8 cellular contexts compared by ENCODE assay signal in genomic region chr9:137067860-137068538, GRCh38. TPM values are rescaled to one million over a fixed set of nuclear protein-coding genes. Genes with fewer than 3 reads are reported as not detected.
DNase-seq lines count a peak whose midpoint lies in the region; TF ChIP-seq lines count a peak whose summit lies in the region.

No MANE protein-coding gene starts in this region.

- no peak overlapping the region for H3K27ac ChIP-seq in fibroblast of lung (ENCODE audit: insufficient read depth, low read length)
- H3K27ac ChIP-seq in neural progenitor cell: no peak overlapping the region
- H3K27ac ChIP-seq in suprapubic skin: no peak overlapping the region

- TF ChIP-seq CTCF in fibroblast of lung (conservative IDR thresholded peaks at IDR 0.05 in 1 of 2, IDR thresholded peaks at IDR 0.05 in 1 of 2; ENCODE audit: low read depth in 1 of 2, low read length in 2 of 2): peak; percentile 68 to 86
- TF ChIP-seq CTCF in neural progenitor cell (IDR thresholded peaks at IDR 0.05): peak; percentile 62
- TF ChIP-seq CTCF in suprapubic skin (IDR thresholded peaks at IDR 0.05): peak; percentile 59 to 73

- no peaks in the 10 kb centered on the region for H3K27me3 ChIP-seq in fibroblast of lung (ENCODE audit: control insufficient read depth, insufficient read depth, low read length)
- H3K27me3 ChIP-seq in neural progenitor cell: peaks cover 28% of the 10 kb centered on the region
- H3K27me3 ChIP-seq in suprapubic skin: peaks cover 18% of the 10 kb centered on the region

- H3K9ac ChIP-seq in fibroblast of lung (ENCODE audit: insufficient read depth, low read length) (no peak overlapping the region), neural progenitor cell (no peak overlapping the region)

- H3K4me3 Mint-ChIP-seq in neural progenitor cell: peak overlapping the region; percentile 54

- no peaks in the 10 kb centered on the region for H3K9me3 ChIP-seq in fibroblast of lung (ENCODE audit: control insufficient read depth, insufficient read depth, low read depth, low read length)
- H3K9me3 ChIP-seq in neural progenitor cell (ENCODE audit: low read depth): no peaks in the 10 kb centered on the region
- no peaks in the 10 kb centered on the region for H3K9me3 ChIP-seq in suprapubic skin

- H4K20me1 ChIP-seq in fibroblast of lung (ENCODE audit: control insufficient read depth, extremely low read depth, insufficient read depth, low read length) (no peaks in the 10 kb centered on the region), neural progenitor cell (ENCODE audit: low read depth) (peaks cover 46% of the 10 kb centered on the region)

- peaks cover 10% of the 10 kb centered on the region for H3K4me1 Mint-ChIP-seq in neural progenitor cell

- H3K4me1 ChIP-seq in fibroblast of lung (ENCODE audit: control insufficient read depth, extremely low read depth, insufficient read depth, low read length): peaks cover 10% of the 10 kb centered on the region
- peaks cover 11% of the 10 kb centered on the region for H3K4me1 ChIP-seq in neural progenitor cell
- H3K4me1 ChIP-seq in suprapubic skin: peaks cover 57% of the 10 kb centered on the region

- H3K27ac Mint-ChIP-seq in neural progenitor cell: no peak overlapping the region

- DNase-seq in NCI-H1417 (lab: John Stamatoyannopoulos, UW): peak; percentile 50 to 89 (median 73)
- DNase-seq in NCI-H1417 treated with DMSO at 0.1 percent for 48 hours (lab: John Stamatoyannopoulos, UW): no peak
- DNase-seq in LoVo (ENCODE audit: low spot score): peak; percentile 82
- peak; percentile 71 for DNase-seq in activated T-helper 1 cell treated with Interleukin-2 at 50 U/mL for 16 hours (ENCODE audit: low read depth)
- peak; percentile 64 to 76 for DNase-seq in fibroblast of lung (ENCODE audit: low read depth in 2 of 2)
- peak; percentile 82 for DNase-seq in neural progenitor cell (ENCODE audit: low spot score)
- DNase-seq in suprapubic skin (ENCODE audit: low spot score in 2 of 2): no peak

- no peaks in the 10 kb centered on the region for H3K9me3 Mint-ChIP-seq in neural progenitor cell

- H3K4me2 ChIP-seq in fibroblast of lung (ENCODE audit: extremely low read depth, insufficient read depth, low read length) (no peak overlapping the region), neural progenitor cell (no peak overlapping the region)

- peaks cover 22% of the 10 kb centered on the region for H3F3A ChIP-seq in neural progenitor cell (ENCODE audit: low read depth)

- no peak overlapping the region for H3K4me3 ChIP-seq in fibroblast of lung (replicated peaks in 1 of 4; ENCODE audit: control extremely low read depth in 1 of 4, insufficient read depth in 1 of 4, low read depth in 3 of 4, low read length in 4 of 4)
- no peak overlapping the region for H3K4me3 ChIP-seq in neural progenitor cell
- H3K4me3 ChIP-seq in suprapubic skin: no peak overlapping the region

- no peaks in the 10 kb centered on the region for H3K36me3 ChIP-seq in fibroblast of lung (ENCODE audit: control insufficient read depth, insufficient read depth, low read length)
- H3K36me3 ChIP-seq in neural progenitor cell: no peaks in the 10 kb centered on the region
- no peaks in the 10 kb centered on the region for H3K36me3 ChIP-seq in suprapubic skin

- TF ChIP-seq POLR2A in Raji (IDR thresholded peaks at IDR 0.05; ENCODE audit: insufficient read depth, low read depth, low read length): 0 out of 2 replicates have a peak, but pooled peaks have one; percentile 32
- no peak for TF ChIP-seq POLR2A in suprapubic skin (IDR thresholded peaks at IDR 0.05)

- H2AFZ ChIP-seq in fibroblast of lung (ENCODE audit: low read length) (no peak overlapping the region), neural progenitor cell (replicated peaks) (no peak overlapping the region)

- no peaks in the 10 kb centered on the region for H3K36me3 Mint-ChIP-seq in neural progenitor cell

- no peak for TF ChIP-seq EP300 in suprapubic skin (IDR thresholded peaks at IDR 0.05)

- H3K27me3 Mint-ChIP-seq in neural progenitor cell (ENCODE audit: insufficient read depth, low read depth): peaks cover 6% of the 10 kb centered on the region

- H3K79me2 ChIP-seq in fibroblast of lung (ENCODE audit: control insufficient read depth, insufficient read depth, low read length) (no peaks in the 10 kb centered on the region), neural progenitor cell (ENCODE audit: low read depth) (no peaks in the 10 kb centered on the region)

- WGBS in suprapubic skin: 37% methylated on average over 6 of the region's 12 CpGs

RNA-seq across cellular contexts. Expression of gene SAPCD2, which starts 2.4 kb away (rescaled TPM):
- total RNA-seq in fibroblast of lung (0.26 and 2.8 TPM in 2 replicates), neural progenitor cell (ENCODE audit: low replicate concordance) (5.7 and 27.7 TPM in 2 replicates), suprapubic skin (10 to 100 TPM in 3 of 4 donors, 1 to 10 TPM in 1; 8.2 to 13.6 (median 13.3) TPM)
- polyA plus RNA-seq in fibroblast of lung: 0.85 and 2.7 TPM in 2 replicates
- 1.6 and 6.4 TPM in 2 replicates for polyA plus RNA-seq in fibroblast of lung (2012)
- polyA minus RNA-seq in fibroblast of lung (ENCODE audit: low replicate concordance): 1.0 and 2.9 TPM in 2 replicates

RNA-seq across cellular contexts. Expression of gene UAP1L1, which starts 9.3 kb away (rescaled TPM):
- total RNA-seq in fibroblast of lung (15.7 and 21.1 TPM in 2 replicates), neural progenitor cell (ENCODE audit: low replicate concordance) (0.12 and 0.51 TPM in 2 replicates), suprapubic skin (10 to 100 TPM in 1 of 4 donors, 1 to 10 TPM in 3; 5.0 to 10.1 (median 6.8) TPM)
- polyA plus RNA-seq in fibroblast of lung: 16.4 and 17.9 TPM in 2 replicates
- 17.5 and 22.4 TPM in 2 replicates for polyA plus RNA-seq in fibroblast of lung (2012)
- polyA minus RNA-seq in fibroblast of lung (ENCODE audit: low replicate concordance): 23.5 and 28.3 TPM in 2 replicates

RNA-seq across cellular contexts. Expression of gene ENTPD2, which starts 14.1 kb away (rescaled TPM):
- under 0.01 TPM in 2 replicates for total RNA-seq in fibroblast of lung
- not detected in 2 replicates for polyA plus RNA-seq in fibroblast of lung
- polyA plus RNA-seq in fibroblast of lung (2012): 0.12 TPM in 1 of 2 replicates, not detected in the other
- polyA minus RNA-seq in fibroblast of lung (ENCODE audit: low replicate concordance): not detected in 2 replicates
- total RNA-seq in neural progenitor cell (ENCODE audit: low replicate concordance): not detected in 2 replicates
- total RNA-seq in suprapubic skin: 10 to 100 TPM; 13.3 to 20.8 (median 16.7) TPM

RNA-seq across cellular contexts. Expression of gene MAN1B1, which starts 18.8 kb away (rescaled TPM):
- total RNA-seq in fibroblast of lung: 63.2 and 96.6 TPM in 2 replicates
- 43.0 and 45.5 TPM in 2 replicates for polyA plus RNA-seq in fibroblast of lung
- 56.4 and 57.7 TPM in 2 replicates for polyA plus RNA-seq in fibroblast of lung (2012)
- polyA minus RNA-seq in fibroblast of lung (ENCODE audit: low replicate concordance): 52.3 and 62.5 TPM in 2 replicates
- total RNA-seq in neural progenitor cell (ENCODE audit: low replicate concordance): 24.6 and 43.5 TPM in 2 replicates
- total RNA-seq in suprapubic skin: 10 to 100 TPM; 52.1 to 99.2 (median 63.1) TPM

RNA-seq across cellular contexts. Expression of gene NPDC1, which starts 22.0 kb away (rescaled TPM):
- 10.5 and 15.7 TPM in 2 replicates for total RNA-seq in fibroblast of lung
- polyA plus RNA-seq in fibroblast of lung: 9.0 and 12.1 TPM in 2 replicates
- 31.5 and 54.9 TPM in 2 replicates for polyA plus RNA-seq in fibroblast of lung (2012)
- polyA minus RNA-seq in fibroblast of lung (ENCODE audit: low replicate concordance): 8.6 and 9.9 TPM in 2 replicates
- 3.8 and 31.3 TPM in 2 replicates for total RNA-seq in neural progenitor cell (ENCODE audit: low replicate concordance)
- total RNA-seq in suprapubic skin: 10 to 100 TPM; 22.2 to 64.0 (median 47.3) TPM

Comparison
In these comparisons a context has a peak if more than half of its experiments do, and no peak if none do; other contexts are left out.
1. DNase-seq: peak in NCI-H1417 (3 of 3), LoVo (single experiment), activated T-helper 1 cell treated with Interleukin-2 at 50 U/mL for 16 hours (single experiment), fibroblast of lung (2 of 2) and neural progenitor cell (single experiment); none in NCI-H1417 treated with DMSO at 0.1 percent for 48 hours (single experiment) and suprapubic skin (0 of 2).
2. RNA of gene ENTPD2, which starts 14.1 kb away (total RNA-seq): 13.3 to 20.8 TPM in suprapubic skin; under 0.01 TPM in fibroblast of lung and not detected in neural progenitor cell; every median in the first group is over 10 times any median in the second.
3. Peak in every context shown above with its lines, with median percentiles within 50 percentile points of each other: CTCF ChIP-seq.